ENCODE assay signal across 10 cellular contexts in the genomic region with DNA sequence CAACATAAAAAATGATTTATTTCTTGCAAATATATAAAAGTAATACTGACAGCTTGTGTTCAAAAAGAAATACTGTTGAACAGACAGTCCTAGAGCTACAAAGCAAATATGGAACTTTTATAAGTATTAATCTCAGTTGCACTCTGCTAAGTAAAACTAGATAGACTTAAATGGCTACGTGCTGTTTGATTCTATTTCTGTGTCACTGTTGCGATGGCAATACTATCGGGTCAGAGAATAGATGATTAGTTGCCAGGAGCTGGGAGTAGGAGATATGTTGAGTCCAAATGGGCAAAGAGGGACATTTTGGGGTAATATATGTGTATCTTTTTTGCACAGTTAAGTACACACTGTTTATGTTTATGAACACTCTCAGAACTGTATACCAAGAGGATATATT. TPM values are rescaled to one million over a fixed set of nuclear protein-coding genes. Genes with fewer than 3 reads are reported as not detected.
"Had no signal": no experiment of that assay in that cellular context is flagged by ENCODE, and none has a peak within 500 bp of the region (broad histone marks: within the 10 kb centered on the region; RNA-seq: fewer than 3 reads in every experiment).

No MANE protein-coding gene starts in this region.

- H3K4me1 ChIP-seq: HAP-1 had no signal

- H3K27ac ChIP-seq: GM23248 had no signal

- DNase-seq: GM23248, GOT3, H7, HFFc6, IMR-90 had no signal

- H3K4me3 ChIP-seq: GM23248, HAP-1, K562 had no signal

- FAIRE-seq: HTR-8/SVneo, K562 had no signal

- H3K9me3 ChIP-seq: HAP-1 had no signal

- ATAC-seq: HCT116, K562 had no signal

- H3K36me3 ChIP-seq: HAP-1 had no signal

RNA-seq across cellular contexts. Expression of a gene that starts 41.1 kb away (rescaled TPM):
- total RNA-seq: GM23248, HFFc6, HT-29 had no signal
- polyA plus RNA-seq: GM23248 had no signal
